In genomic region chr6:151431336-151431735, GRCh38 we compare ENCODE assay signal across 21 cellular contexts. TPM values are rescaled to one million over a fixed set of nuclear protein-coding genes. Genes with fewer than 3 reads are reported as not detected.
A peak's percentile ranks its signal among the peaks of the same experiment; 100 is the strongest.
DNase-seq lines count a peak whose midpoint lies in the region; ATAC-seq and TF ChIP-seq lines count a peak whose summit lies in the region.
"Had no signal": no experiment of that assay in that cellular context is flagged by ENCODE, and none has a peak within 500 bp of the region (broad histone marks: within the 10 kb centered on the region; RNA-seq: fewer than 3 reads in every experiment).

No MANE protein-coding gene starts in this region.

- CTCF ChIA-PET in mammary epithelial cell (lab: Charles Lee; ENCODE audit: low non-redundant PET) = no interaction called here

- H3K4me1 ChIP-seq in GM23338 (ENCODE audit: insufficient read depth) (no peaks in the 10 kb centered on the region), mammary epithelial cell (ENCODE audit: insufficient read depth, low read length) (no peaks in the 10 kb centered on the region)
- H3K4me1 ChIP-seq: BE2C, SJSA1 had no signal

- H3K27me3 ChIP-seq in GM23338 (ENCODE audit: insufficient read depth) (no peaks in the 10 kb centered on the region), mammary epithelial cell (ENCODE audit: insufficient read depth, low read length) (no peaks in the 10 kb centered on the region)
- H3K27me3 ChIP-seq: BE2C, SJSA1 had no signal

- WGBS in mammary epithelial cell (ENCODE audit: low coverage, missing lambda C conversion rate) = 89% methylated on average over 3 of the region's 3 CpGs

- H3K4me3 ChIP-seq in AG10803 (ENCODE audit: low read length) = no peak overlapping the region
- no peak overlapping the region for H3K4me3 ChIP-seq in GM23338
- no peak overlapping the region for H3K4me3 ChIP-seq in mammary epithelial cell (replicated peaks in 1 of 3; ENCODE audit: insufficient read depth in 1 of 3, low read depth in 2 of 3, low read length in 3 of 3)
- H3K4me3 ChIP-seq: HAP-1, SJSA1 had no signal

- no peaks in the 10 kb centered on the region for H3K9me3 ChIP-seq in mammary epithelial cell (replicated peaks; ENCODE audit: insufficient read depth, low read length)
- H3K9me3 ChIP-seq: BE2C, HAP-1, SJSA1 had no signal

- H2AFZ ChIP-seq in GM23338 (no peak overlapping the region), mammary epithelial cell (ENCODE audit: low read depth, low read length) (no peak overlapping the region)

- H4K20me1 ChIP-seq in GM23338 (replicated peaks; ENCODE audit: insufficient read depth) = no peaks in the 10 kb centered on the region
- H4K20me1 ChIP-seq in mammary epithelial cell (ENCODE audit: insufficient read depth, low read length) = no peaks in the 10 kb centered on the region

- in situ Hi-C loops in mammary epithelial cell (cut with MboI; ENCODE audit: low sequenced_read_pairs in 2 of 2) = loop anchor here in 1 of 2 donors (25.0 kb wide), 1 partner anchor 831 kb away; no protein-coding TSS in a partner anchor

- H3K27me3 Mint-ChIP-seq in GM23338 (ENCODE audit: insufficient read depth, low read depth, poor library complexity) (no peaks in the 10 kb centered on the region), brain (no peaks in the 10 kb centered on the region)
- H3K27me3 Mint-ChIP-seq: CD4-positive, alpha-beta memory T cell had no signal

- ATAC-seq in GM23338 = no peak; the same call in 2 of the 3 replicates
- ATAC-seq in GM19035 (IDR thresholded peaks at IDR 0.05; ENCODE audit: unreplicated experiment) = no peak
- ATAC-seq: PC-3 had no signal

- H3K4me2 ChIP-seq in GM23338 = no peak overlapping the region
- H3K4me2 ChIP-seq in mammary epithelial cell (ENCODE audit: insufficient read depth, low read depth, low read length) = no peak overlapping the region

- no peak for TF ChIP-seq CTCF in AG10803 (conservative IDR thresholded peaks at IDR 0.05; ENCODE audit: low read length)
- no peak for TF ChIP-seq CTCF in GM23338 (conservative IDR thresholded peaks at IDR 0.05; ENCODE audit: low read depth in 2 of 2)
- no peak for TF ChIP-seq CTCF in brain (conservative IDR thresholded peaks at IDR 0.05)
- no peak for TF ChIP-seq CTCF in mammary epithelial cell (conservative IDR thresholded peaks at IDR 0.05 in 1 of 2, IDR thresholded peaks at IDR 0.05 in 1 of 2; ENCODE audit: extremely low read depth in 1 of 2, insufficient read depth in 1 of 2, low read depth in 1 of 2, low read length in 2 of 2)

- intact Hi-C loops in mammary epithelial cell (cut with micrococcal nuclease) = no loop called here

- peaks cover 11% of the 10 kb centered on the region; the same call in 1 of the 2 replicates for H3K79me2 ChIP-seq in GM23338 (replicated peaks; ENCODE audit: insufficient read depth)
- H3K79me2 ChIP-seq in mammary epithelial cell (ENCODE audit: insufficient read depth, low read length) = peaks cover 7% of the 10 kb centered on the region

- H3K4me3 Mint-ChIP-seq in GM23338 = no peak overlapping the region
- no peak overlapping the region for H3K4me3 Mint-ChIP-seq in brain
- H3K4me3 Mint-ChIP-seq: CD4-positive, alpha-beta memory T cell had no signal

- H3K36me3 Mint-ChIP-seq in GM23338 (ENCODE audit: low read depth) = peaks cover 53% of the 10 kb centered on the region
- peaks cover 53% of the 10 kb centered on the region for H3K36me3 Mint-ChIP-seq in brain

- H3F3A ChIP-seq in GM23338 (replicated peaks; ENCODE audit: low read depth) = no peaks in the 10 kb centered on the region

- no TSS peak for BruUV-seq in mammary epithelial cell (replicated peaks; lab: Mats Ljungman, UMichigan)

- dilution Hi-C loops in mammary epithelial cell (cut with HindIII; ENCODE audit: low sequenced_read_pairs) = no loop called here

- no peak overlapping the region for H3K27ac Mint-ChIP-seq in GM23338
- peak overlapping the region in 3 of 5 experiments; percentile 25 to 66 (median 37) for H3K27ac Mint-ChIP-seq in brain

- H3K36me3 ChIP-seq in GM23338 (ENCODE audit: insufficient read depth) (peaks cover 28% of the 10 kb centered on the region), mammary epithelial cell (ENCODE audit: insufficient read depth, low read length) (peaks cover 35% of the 10 kb centered on the region)

- no peaks in the 10 kb centered on the region for H3K9me3 Mint-ChIP-seq in GM23338
- H3K9me3 Mint-ChIP-seq in brain = no peaks in the 10 kb centered on the region
- H3K9me3 Mint-ChIP-seq: CD4-positive, alpha-beta memory T cell had no signal

- no peaks in the 10 kb centered on the region for H3K4me1 Mint-ChIP-seq in GM23338
- peaks cover 2% of the 10 kb centered on the region for H3K4me1 Mint-ChIP-seq in brain

- H3K9me2 ChIP-seq in GM23338 (ENCODE audit: insufficient read depth) = no peaks in the 10 kb centered on the region

- H3K9ac ChIP-seq in mammary epithelial cell (ENCODE audit: insufficient read depth, low read length) = no peak overlapping the region

- H3K27ac ChIP-seq in GM23338 (ENCODE audit: low read depth) = peak overlapping the region; percentile 20; the same call in 1 of the 2 replicates
- H3K27ac ChIP-seq in mammary epithelial cell (ENCODE audit: insufficient read depth, low read depth, low read length) = no peak overlapping the region
- H3K27ac ChIP-seq: RWPE1, SJSA1 had no signal

- peak; percentile 20 for DNase-seq in AG10803 (ENCODE audit: low read depth)
- no peak for DNase-seq in GM23338 (ENCODE audit: low spot score)
- DNase-seq in myocyte (ENCODE audit: low read depth) = peak; percentile 89
- no peak for DNase-seq in stimulated activated CD4-positive, alpha-beta T cell treated with anti-CD3 and anti-CD28 coated beads, Interleukin-4, amount 100 ng/mL, for 1 hour
- no peak for DNase-seq in NAMALWA (ENCODE audit: low spot score)
- DNase-seq in mammary epithelial cell = no peak
- DNase-seq: ACHN; BE2C; Calu3; CD4-positive, alpha-beta memory T cell; DMS79; NCI-H1417 treated with DMSO at 0.1 percent for 48 hours; NCI-H1930; NCI-H510A; NCI-H774; PC-3 had no signal

TF ChIP-seq in GM23338, 12 proteins besides CTCF, POLR2A, EP300 and RAD21 (continues in another document):
- no peak for TF ChIP-seq NANOG (IDR thresholded peaks at IDR 0.05; ENCODE audit: borderline replicate concordance)
- no peak for TF ChIP-seq REST (IDR thresholded peaks at IDR 0.05; ENCODE audit: unreplicated experiment)
- TF ChIP-seq EZH2phosphoT487 (IDR thresholded peaks at IDR 0.05; ENCODE audit: unreplicated experiment) = no peak
- no peak for TF ChIP-seq ZNF331 (CRISPR knock-in tag; IDR thresholded peaks at IDR 0.05; ENCODE audit: low read depth)
- no peak for TF ChIP-seq POLR2AphosphoS5 (IDR thresholded peaks at IDR 0.05; ENCODE audit: low read depth)

RNA-seq across cellular contexts. Expression of gene RMND1, which starts 20.6 kb away (rescaled TPM):
- 27.7 and 34.4 TPM in 2 replicates for total RNA-seq in GM23338 (2014; rRNA removed; shearing (Covaris generic))
- polyA plus RNA-seq in GM23338 (2016; fragmentation: Nextera tagmentation; extraction: Ambion mirVana) = 23.5 and 27.5 TPM in 2 replicates
- 25.2 TPM for polyA plus RNA-seq in brain (ENCODE audit: insufficient read depth, low read depth, low replicate concordance)
- total RNA-seq in myocyte = 18.1 and 25.3 TPM in 2 replicates
- polyA plus RNA-seq in myocyte (2012) = 16.4 TPM
- total RNA-seq in mammary epithelial cell = 10 to 100 TPM; 15.7 to 26.7 TPM
- polyA plus RNA-seq in mammary epithelial cell = 13.3 TPM
- polyA minus RNA-seq in mammary epithelial cell = 3.8 TPM

RNA-seq across cellular contexts. Expression of gene ZBTB2, which starts 40.0 kb away (rescaled TPM):
- total RNA-seq in GM23338 (2014; rRNA removed; shearing (Covaris generic)) = 20.6 and 21.9 TPM in 2 replicates
- polyA plus RNA-seq in GM23338 (2016; fragmentation: Nextera tagmentation; extraction: Ambion mirVana) (10.7 and 11.4 TPM in 2 replicates), brain (ENCODE audit: insufficient read depth, low read depth, low replicate concordance) (5.7 TPM), mammary epithelial cell (14.6 TPM)
- total RNA-seq in myocyte (8.3 and 10.0 TPM in 2 replicates), mammary epithelial cell (10 to 100 TPM in 1 of 2 donors, 1 to 10 TPM in 1; 5.0 to 16.1 TPM)
- 6.2 TPM for polyA plus RNA-seq in myocyte (2012)
- polyA minus RNA-seq in mammary epithelial cell = 22.4 TPM

Comparison
In these comparisons a context has a peak if more than half of its experiments do, and no peak if none do; other contexts are left out.
1. DNase-seq: peak in AG10803 (single experiment) and myocyte (single experiment); none in GM23338 (single experiment), stimulated activated CD4-positive, alpha-beta T cell treated with anti-CD3 and anti-CD28 coated beads, Interleukin-4, amount 100 ng/mL, for 1 hour (single experiment), NAMALWA (single experiment) and mammary epithelial cell (single experiment).